In the genomic region with DNA sequence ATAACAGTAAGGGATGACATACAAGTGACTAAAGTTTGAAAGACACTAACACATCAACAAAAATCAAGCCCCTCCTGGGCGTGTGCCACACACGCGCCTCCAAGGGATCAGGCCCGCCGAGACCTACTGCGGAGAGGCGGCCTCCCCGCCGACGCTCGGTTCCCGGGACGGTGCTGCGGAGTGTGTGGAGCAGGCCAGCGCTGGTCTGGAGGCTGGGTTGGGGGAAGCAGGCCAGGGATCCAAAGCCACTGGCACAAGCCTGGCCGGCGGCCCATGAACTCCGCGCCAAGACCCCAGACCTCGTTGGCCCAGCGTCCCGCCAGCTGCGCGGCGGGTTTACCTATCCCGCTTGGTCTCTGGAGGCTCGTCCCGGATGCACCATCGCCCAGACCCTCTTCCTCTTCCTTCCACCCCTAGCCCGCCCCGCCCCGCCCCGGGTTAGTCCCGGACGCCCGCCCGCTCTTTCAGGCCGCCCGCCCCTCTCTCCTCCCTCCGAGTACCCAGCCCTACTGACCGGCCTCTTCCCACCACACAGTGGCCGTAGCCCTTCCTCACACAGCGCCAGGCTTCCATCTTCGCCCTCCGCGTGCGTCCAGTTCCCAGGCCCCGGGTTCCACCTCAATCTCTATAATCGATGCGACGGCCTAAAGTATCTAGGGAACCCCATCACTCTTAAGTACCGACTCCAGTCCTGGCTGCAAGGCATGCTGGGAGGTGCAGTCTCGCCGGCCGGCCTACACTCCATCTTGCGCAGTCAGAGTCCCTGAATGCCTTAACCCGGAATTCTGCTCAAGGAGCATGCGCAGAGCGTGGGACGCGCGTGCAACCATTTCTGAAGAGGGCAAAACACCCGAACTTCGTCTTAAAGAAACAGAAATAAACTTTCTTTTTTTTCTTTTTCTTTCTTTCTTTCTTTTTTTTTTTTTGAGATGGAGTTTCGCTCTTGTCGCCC, we compare ENCODE assay signal across 8 cellular contexts. TPM values are rescaled to one million over a fixed set of nuclear protein-coding genes. Genes with fewer than 3 reads are reported as not detected.
DNase-seq lines count a peak whose midpoint lies in the region; ATAC-seq and TF ChIP-seq lines count a peak whose summit lies in the region.

Gene ANGEL2, minus strand, starts transcription at position 769 of the 952 bp plus-strand sequence. Its CDS starts 196 bp downstream, at position 573.

- H3K36me3 Mint-ChIP-seq in HFFc6 (ENCODE audit: low read depth) = no peaks in the 10 kb centered on the region
- H3K36me3 Mint-ChIP-seq in activated naive CD4-positive, alpha-beta T cell treated with anti-CD3 and anti-CD28 coated beads, Interleukin-2, amount 10 ng/mL, durations not matched to agents 7 days and 5 days = peaks cover 31% of the 10 kb centered on the region

- peak within 1 kb of the TSS; percentile 99 for H3K27ac Mint-ChIP-seq in HFFc6
- H3K27ac Mint-ChIP-seq in activated naive CD4-positive, alpha-beta T cell treated with anti-CD3 and anti-CD28 coated beads, Interleukin-2, amount 10 ng/mL, durations not matched to agents 7 days and 5 days = peak within 1 kb of the TSS; percentile 97

- H3K9me3 Mint-ChIP-seq in HFFc6 = no peaks in the 10 kb centered on the region
- no peaks in the 10 kb centered on the region for H3K9me3 Mint-ChIP-seq in activated naive CD4-positive, alpha-beta T cell treated with anti-CD3 and anti-CD28 coated beads, Interleukin-2, amount 10 ng/mL, durations not matched to agents 7 days and 5 days

- H3K27me3 Mint-ChIP-seq in HFFc6 (ENCODE audit: insufficient read depth) = peaks cover 7% of the 10 kb centered on the region; the same call in 1 of the 2 replicates
- no peaks in the 10 kb centered on the region for H3K27me3 Mint-ChIP-seq in activated naive CD4-positive, alpha-beta T cell treated with anti-CD3 and anti-CD28 coated beads, Interleukin-2, amount 10 ng/mL, durations not matched to agents 7 days and 5 days

- peak; percentile 98 for ATAC-seq in gastroesophageal sphincter

- peak; percentile 92 for TF ChIP-seq POLR2A in NB4 (IDR thresholded peaks at IDR 0.05; ENCODE audit: extremely low read depth, insufficient read length)
- TF ChIP-seq POLR2A in gastroesophageal sphincter (IDR thresholded peaks at IDR 0.05) = peak; percentile 31 to 54

- H3K4me1 Mint-ChIP-seq in HFFc6 (ENCODE audit: low read depth) = peaks cover 13% of the 10 kb centered on the region
- peaks cover 32% of the 10 kb centered on the region for H3K4me1 Mint-ChIP-seq in activated naive CD4-positive, alpha-beta T cell treated with anti-CD3 and anti-CD28 coated beads, Interleukin-2, amount 10 ng/mL, durations not matched to agents 7 days and 5 days

- no peaks in the 10 kb centered on the region for H3K27me3 ChIP-seq in gastroesophageal sphincter
- H3K27me3 ChIP-seq in neutrophil = no peaks in the 10 kb centered on the region

- H3K4me1 ChIP-seq in gastroesophageal sphincter (peaks cover 9 to 39% (median 14%) of the 10 kb centered on the region in 3 donors), neutrophil (ENCODE audit: control insufficient read depth in 1 of 2, insufficient read depth in 1 of 2, low read depth in 1 of 2, low read length in 1 of 2) (peaks cover 14 to 15% of the 10 kb centered on the region in 2 experiments)

- H3K27ac ChIP-seq in SK-N-MC (peak within 1 kb of the TSS; percentile 40; the same call in 1 of the 2 replicates), gastroesophageal sphincter (peak within 1 kb of the TSS; percentile 86 to 93 (median 90)), neutrophil (peak within 1 kb of the TSS; percentile 85), substantia nigra (ENCODE audit: low read depth, low read length, poor library complexity, severe bottlenecking) (peak within 1 kb of the TSS; percentile 97)

- TF ChIP-seq CTCF in HFFc6 (IDR thresholded peaks at IDR 0.05) = no peak
- no peak for TF ChIP-seq CTCF in NB4 (IDR thresholded peaks at IDR 0.05; ENCODE audit: low read depth, low read length)
- no peak for TF ChIP-seq CTCF in gastroesophageal sphincter (IDR thresholded peaks at IDR 0.05)
- TF ChIP-seq CTCF in neutrophil (IDR thresholded peaks at IDR 0.05) = no peak

- peak within 1 kb of the TSS; percentile 80 for H3K9ac ChIP-seq in SK-N-MC (ENCODE audit: insufficient read length)

- 0 to 1% methylated on average over 18 to 28 of the region's 66 CpGs for WGBS in gastroesophageal sphincter (ENCODE audit: low coverage in 1 of 2), 2 donors

- H3K9me3 ChIP-seq in SK-N-MC (ENCODE audit: low read depth, low read length) = no peaks in the 10 kb centered on the region
- H3K9me3 ChIP-seq in gastroesophageal sphincter = no peaks in the 10 kb centered on the region
- no peaks in the 10 kb centered on the region for H3K9me3 ChIP-seq in neutrophil

- TF ChIP-seq EP300 in gastroesophageal sphincter (IDR thresholded peaks at IDR 0.05) = no peak

- H3K4me3 Mint-ChIP-seq in HFFc6 = peak within 1 kb of the TSS; percentile 100
- H3K4me3 Mint-ChIP-seq in activated naive CD4-positive, alpha-beta T cell treated with anti-CD3 and anti-CD28 coated beads, Interleukin-2, amount 10 ng/mL, durations not matched to agents 7 days and 5 days = peak within 1 kb of the TSS; percentile 99

- CTCF ChIA-PET in activated naive CD4-positive, alpha-beta T cell treated with anti-CD3 and anti-CD28 coated beads, Interleukin-2, amount 10 ng/mL, durations not matched to agents 7 days and 5 days (lab: Charles Lee) = no interaction called here

- H3K4me3 ChIP-seq in NB4 (ENCODE audit: low read depth, low read length) (peak within 1 kb of the TSS; percentile 79), SK-N-MC (peak within 1 kb of the TSS; percentile 93), gastroesophageal sphincter (peak within 1 kb of the TSS; percentile 77 to 94), neutrophil (ENCODE audit: low read depth in 1 of 2, low read length in 1 of 2) (peak within 1 kb of the TSS; percentile 76 to 79)

- H3K36me3 ChIP-seq in SK-N-MC (ENCODE audit: insufficient read depth, low read length) (peaks cover 26% of the 10 kb centered on the region), gastroesophageal sphincter (peaks cover 0 to 20% of the 10 kb centered on the region in 2 donors), neutrophil (peaks cover 10% of the 10 kb centered on the region)

- DNase-seq in GM04503 (ENCODE audit: low read depth) (peak; percentile 89), HFFc6 (peak; percentile 97), NB4 (ENCODE audit: low read depth) (peak; percentile 98), SK-N-MC (ENCODE audit: low read depth, low spot score) (peak; percentile 93), substantia nigra (lab: John Stamatoyannopoulos, UW) (peak; percentile 70 to 98 (median 95))
- peak; percentile 98 for DNase-seq in activated naive CD4-positive, alpha-beta T cell treated with anti-CD3 and anti-CD28 coated beads, Interleukin-2, amount 10 ng/mL, durations not matched to agents 7 days and 5 days

RNA-seq across cellular contexts. Expression of gene ANGEL2, which starts in this region (rescaled TPM):
- total RNA-seq in HFFc6 (2021; fragmentation: NEBNext Ultra II Directional; extraction: Animal tissue kit (Norgen Biotek cat#: 25700)) = 10 to 100 TPM; 21.0 to 27.2 (median 24.4) TPM
- 10 to 100 TPM; 20.9 to 85.1 (median 39.0) TPM for total RNA-seq in gastroesophageal sphincter

Comparison
In these comparisons a context has a peak if more than half of its experiments do, and no peak if none do; other contexts are left out.
1. Peak in every context shown above with its lines: DNase-seq, ATAC-seq, H3K4me3 ChIP-seq and H3K27ac ChIP-seq.
2. H3K27ac ChIP-seq: peak in every context shown above with its lines; median percentile 97 in substantia nigra; 90 in gastroesophageal sphincter; 85 in neutrophil; 40 in SK-N-MC.